8 cellular contexts compared by ENCODE assay signal in the genomic region with DNA sequence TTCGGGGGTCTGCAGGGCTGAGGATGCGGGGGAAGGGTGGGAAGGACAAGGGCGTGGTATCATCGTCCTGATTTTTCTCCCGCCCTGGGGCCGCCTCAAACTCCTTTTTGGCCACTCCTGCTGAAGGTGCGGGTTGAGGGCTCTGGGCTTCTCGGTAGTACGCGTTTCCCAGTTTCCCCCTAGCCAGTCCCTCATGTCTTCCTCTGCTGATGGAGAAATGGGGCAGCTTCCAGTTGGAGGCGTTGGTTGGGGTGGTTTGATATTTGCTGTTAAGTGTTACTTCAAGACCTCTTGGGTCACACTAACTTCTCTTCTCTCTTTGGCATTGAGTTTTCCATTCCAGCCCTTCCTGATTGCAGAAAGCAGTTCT. TPM values are rescaled to one million over a fixed set of nuclear protein-coding genes. Genes with fewer than 3 reads are reported as not detected.
A peak's percentile ranks its signal among the peaks of the same experiment; 100 is the strongest.
DNase-seq lines count a peak whose midpoint lies in the region; ATAC-seq and TF ChIP-seq lines count a peak whose summit lies in the region.

No MANE protein-coding gene starts in this region.

- H3K4me1 ChIP-seq in KMS-11 (ENCODE audit: low read depth, poor library complexity, severe bottlenecking) (peaks cover 36% of the 10 kb centered on the region), iPS DF 6.9 (ENCODE audit: control insufficient read depth, insufficient read depth, low read length) (no peaks in the 10 kb centered on the region)

- peak overlapping the region; percentile 93 for H2AFZ ChIP-seq in KMS-11 (ENCODE audit: low read depth)

- H3K36me3 Mint-ChIP-seq in activated naive CD8-positive, alpha-beta T cell treated with anti-CD3 and anti-CD28 coated beads, Interleukin-2, amount 50 U/mL, for 24 hours (ENCODE audit: low read depth) = peaks cover 12% of the 10 kb centered on the region

- H3K9me3 ChIP-seq in iPS DF 6.9 (ENCODE audit: control insufficient read depth, insufficient read depth, low read length) = no peaks in the 10 kb centered on the region

- peak overlapping the region; percentile 86 for H3K4me2 ChIP-seq in KMS-11

- peak overlapping the region; percentile 72 for H3K27ac ChIP-seq in KMS-11
- no peak overlapping the region for H3K27ac ChIP-seq in iPS DF 6.9 (ENCODE audit: low read length)
- H3K27ac ChIP-seq in skin epidermis = peak overlapping the region in 20 of 21 experiments; percentile 67 to 94 (median 88)

- WGBS in iPS DF 6.9 (ENCODE audit: insufficient coverage, insufficient read length) = no CpG with 5 or more reads among the region's 11 CpGs

- peak overlapping the region; percentile 90 for H3K9ac ChIP-seq in KMS-11

- peaks cover 36% of the 10 kb centered on the region for H3K4me1 Mint-ChIP-seq in activated naive CD8-positive, alpha-beta T cell treated with anti-CD3 and anti-CD28 coated beads, Interleukin-2, amount 50 U/mL, for 24 hours

- H3K36me3 ChIP-seq in KMS-11 (ENCODE audit: insufficient read depth) (no peaks in the 10 kb centered on the region), iPS DF 6.9 (ENCODE audit: control insufficient read depth, insufficient read depth, low read length) (no peaks in the 10 kb centered on the region)

- DNase-seq in activated T-cell treated with anti-CD3 and anti-CD28 coated beads for 4 hours = peak; percentile 3
- no peak for DNase-seq in activated T-cell treated with anti-CD3 and anti-CD28 coated beads, Interleukin-2, amount 50 U/mL, for 1 hour
- DNase-seq in H4 (ENCODE audit: low spot score) = peak; percentile 5
- no peak for DNase-seq in activated naive CD8-positive, alpha-beta T cell treated with anti-CD3 and anti-CD28 coated beads, Interleukin-2, amount 50 U/mL, for 24 hours
- peak; percentile 7 for DNase-seq in iPS DF 6.9 (ENCODE audit: low read depth, low spot score)
- DNase-seq in activated gamma-delta T cell treated with Interleukin-2 at 50 U/mL for 16 hours = no peak

- H4K20me1 ChIP-seq in KMS-11 (ENCODE audit: insufficient read depth) = no peaks in the 10 kb centered on the region

- H3K4me3 ChIP-seq in KMS-11 (IDR thresholded peaks at IDR 0.05; ENCODE audit: insufficient read depth, low read depth, low read length) (peak overlapping the region; percentile 8), iPS DF 6.9 (ENCODE audit: low read length) (peak overlapping the region; percentile 77), skin epidermis (peak overlapping the region; percentile 67 to 87 (median 81))

- no peaks in the 10 kb centered on the region for H3K9me3 Mint-ChIP-seq in activated naive CD8-positive, alpha-beta T cell treated with anti-CD3 and anti-CD28 coated beads, Interleukin-2, amount 50 U/mL, for 24 hours

- H3K79me2 ChIP-seq in KMS-11 (ENCODE audit: insufficient read depth, low read depth) = peaks cover 84% of the 10 kb centered on the region

- no peaks in the 10 kb centered on the region for H3K27me3 Mint-ChIP-seq in activated naive CD8-positive, alpha-beta T cell treated with anti-CD3 and anti-CD28 coated beads, Interleukin-2, amount 50 U/mL, for 24 hours

- peak; percentile 7 for ATAC-seq in activated naive CD8-positive, alpha-beta T cell treated with anti-CD3 and anti-CD28 coated beads, Interleukin-2, amount 50 U/mL, for 24 hours

- H3K4me3 Mint-ChIP-seq in activated naive CD8-positive, alpha-beta T cell treated with anti-CD3 and anti-CD28 coated beads, Interleukin-2, amount 50 U/mL, for 24 hours = peak overlapping the region; percentile 99

- H3K27me3 ChIP-seq in KMS-11 (ENCODE audit: insufficient read depth, low read depth) = no peaks in the 10 kb centered on the region
- H3K27me3 ChIP-seq in iPS DF 6.9 (ENCODE audit: control insufficient read depth, insufficient read depth, low read length) = no peaks in the 10 kb centered on the region

- no peak for TF ChIP-seq CTCF in KMS-11 (conservative IDR thresholded peaks at IDR 0.05; ENCODE audit: low read depth, low read length)

- peak overlapping the region; percentile 97 for H3K27ac Mint-ChIP-seq in activated naive CD8-positive, alpha-beta T cell treated with anti-CD3 and anti-CD28 coated beads, Interleukin-2, amount 50 U/mL, for 24 hours

RNA-seq across cellular contexts. Expression of a gene that starts 0.5 kb away (rescaled TPM):
- 11.2 and 15.8 TPM in 2 replicates for total RNA-seq in H4 (2014; rRNA removed; shearing (Covaris generic))

RNA-seq across cellular contexts. Expression of a gene that starts 0.6 kb away (rescaled TPM):
- 18.1 and 26.5 TPM in 2 replicates for total RNA-seq in H4 (2014; rRNA removed; shearing (Covaris generic))

Comparison
In these comparisons a context has a peak if more than half of its experiments do, and no peak if none do; other contexts are left out.
1. DNase-seq: peak in activated T-cell treated with anti-CD3 and anti-CD28 coated beads for 4 hours (single experiment), H4 (single experiment) and iPS DF 6.9 (single experiment); none in activated T-cell treated with anti-CD3 and anti-CD28 coated beads, Interleukin-2, amount 50 U/mL, for 1 hour (single experiment), activated naive CD8-positive, alpha-beta T cell treated with anti-CD3 and anti-CD28 coated beads, Interleukin-2, amount 50 U/mL, for 24 hours (single experiment) and activated gamma-delta T cell treated with Interleukin-2 at 50 U/mL for 16 hours (single experiment).
2. H3K4me3 ChIP-seq: peak in every context shown above with its lines; median percentile 81 in skin epidermis; 77 in iPS DF 6.9; 8 in KMS-11.